17 cellular contexts compared by ENCODE assay signal in genomic region chr2:133139847-133140533, GRCh38.
A peak's percentile ranks its signal among the peaks of the same experiment; 100 is the strongest.
DNase-seq lines count a peak whose midpoint lies in the region; ATAC-seq, FAIRE-seq and TF ChIP-seq lines count a peak whose summit lies in the region.
"Had no signal": no experiment of that assay in that cellular context is flagged by ENCODE, and none has a peak within 500 bp of the region (broad histone marks: within the 10 kb centered on the region; RNA-seq: fewer than 3 reads in every experiment).

No MANE protein-coding gene starts in this region.

- 35% methylated on average over 4 of the region's 4 CpGs for WGBS in A549 (ENCODE audit: missing lambda C conversion rate)

- H3K9me3 Mint-ChIP-seq in MCF 10A (ENCODE audit: unreplicated experiment): peaks cover 22% of the 10 kb centered on the region

- no peak for TF ChIP-seq EP300 in A549 (IDR thresholded peaks at IDR 0.05)

- TF ChIP-seq RAD21 in A549 (conservative IDR thresholded peaks at IDR 0.05 in 1 of 2, IDR thresholded peaks at IDR 0.05 in 1 of 2): no peak

- no peaks in the 10 kb centered on the region for H3K4me1 Mint-ChIP-seq in MCF 10A (ENCODE audit: insufficient read depth, unreplicated experiment)
- H3K4me1 Mint-ChIP-seq: CD8-positive, alpha-beta memory T cell; T-helper 17 cell had no signal

- H3K4me2 ChIP-seq in A549: peak overlapping the region; percentile 65

- no peak for TF ChIP-seq CTCF in A549 (IDR thresholded peaks at IDR 0.05)
- TF ChIP-seq CTCF in MCF 10A (IDR thresholded peaks at IDR 0.05; ENCODE audit: unreplicated experiment): no peak
- TF ChIP-seq CTCF in foreskin keratinocyte (conservative IDR thresholded peaks at IDR 0.05): no peak

- TF ChIP-seq POLR2A in A549 (IDR thresholded peaks at IDR 0.05; ENCODE audit: low read length): no peak

- ATAC-seq in A549: no peak
- peak; percentile 46 for ATAC-seq in GM21423 (IDR thresholded peaks at IDR 0.05; ENCODE audit: unreplicated experiment)
- no peak for ATAC-seq in foreskin keratinocyte
- ATAC-seq: T-helper 17 cell had no signal

- DNase-seq in A549 (ENCODE audit: low read depth in 1 of 2, low spot score in 1 of 2) (no peak), RPMI7951 (ENCODE audit: low read depth) (peak; percentile 13), iPS-NIHi11 (ENCODE audit: low spot score) (peak; percentile 38), MCF 10A (ENCODE audit: unreplicated experiment) (no peak), foreskin keratinocyte (no peak), HTR-8/SVneo (ENCODE audit: insufficient read length, low spot score) (no peak)
- DNase-seq in activated CD8-positive, alpha-beta memory T cell treated with anti-CD3 and anti-CD28 coated beads for 24 hours: no peak
- DNase-seq: activated T-cell treated with anti-CD3 and anti-CD28 coated beads, Interleukin-2, amount 50 U/mL, for 1 hour; CD8-positive, alpha-beta memory T cell; esophagus squamous epithelium; NCI-H226; ovary; spleen; T-helper 17 cell had no signal

- FAIRE-seq in A549 (lab: Jason Lieb, UNC) (no peak), HTR-8/SVneo (lab: Jason Lieb, UNC) (no peak)

- POLR2A ChIA-PET in A549 (lab: Yijun Ruan, JAX) (no interaction called here), MCF 10A (lab: Yijun Ruan, JAX) (no interaction called here)

- H3K27ac ChIP-seq in A549 (no peak overlapping the region), foreskin keratinocyte (no peak overlapping the region)
- H3K27ac ChIP-seq: coronary artery, ovary, suprapubic skin had no signal

- H3K9me3 ChIP-seq in A549: no peaks in the 10 kb centered on the region
- H3K9me3 ChIP-seq: esophagus squamous epithelium, ovary, spleen, suprapubic skin had no signal

- intact Hi-C loops in MCF 10A (cut with micrococcal nuclease): no loop called here

- no peak overlapping the region for H3K4me3 ChIP-seq in A549
- H3K4me3 ChIP-seq: coronary artery, esophagus squamous epithelium, ovary, spleen, suprapubic skin had no signal

- BruUV-seq in MCF 10A (replicated peaks; lab: Mats Ljungman, UMichigan): no TSS peak

- H3K4me1 ChIP-seq in A549: peaks cover 7% of the 10 kb centered on the region; the same call in 1 of the 3 replicates
- H3K4me1 ChIP-seq in foreskin keratinocyte: peaks cover 6% of the 10 kb centered on the region
- H3K4me1 ChIP-seq: spleen, suprapubic skin had no signal

- no peak overlapping the region for H3K27ac Mint-ChIP-seq in MCF 10A (ENCODE audit: low read depth, unreplicated experiment)
- H3K27ac Mint-ChIP-seq: CD8-positive, alpha-beta memory T cell; T-helper 17 cell had no signal

- no peak overlapping the region for H3K4me3 Mint-ChIP-seq in MCF 10A (ENCODE audit: unreplicated experiment)
- H3K4me3 Mint-ChIP-seq: CD8-positive, alpha-beta memory T cell; T-helper 17 cell had no signal

- CTCF ChIA-PET in A549 (lab: Yijun Ruan, JAX) (no interaction called here), MCF 10A (lab: Yijun Ruan, JAX) (interaction anchor here (0.6 kb wide), 1 partner anchor 1417 kb away, joined by 3 read pairs; no protein-coding TSS in a partner anchor)

- no peaks in the 10 kb centered on the region for H3K27me3 ChIP-seq in foreskin keratinocyte
- H3K27me3 ChIP-seq: esophagus squamous epithelium, ovary, spleen, suprapubic skin had no signal

- no peaks in the 10 kb centered on the region for H3K36me3 Mint-ChIP-seq in MCF 10A (ENCODE audit: insufficient read depth, unreplicated experiment)
- H3K36me3 Mint-ChIP-seq: CD8-positive, alpha-beta memory T cell had no signal

- H3K27me3 Mint-ChIP-seq in MCF 10A (ENCODE audit: insufficient read depth, unreplicated experiment): no peaks in the 10 kb centered on the region
- H3K27me3 Mint-ChIP-seq: CD8-positive, alpha-beta memory T cell; T-helper 17 cell had no signal

TF ChIP-seq in A549, 52 proteins besides CTCF, POLR2A, EP300 and RAD21:
- no peak for TF ChIP-seq FOSL2 (IDR thresholded peaks at IDR 0.05)
- TF ChIP-seq FOSL2 (CRISPR knock-in tag; IDR thresholded peaks at IDR 0.05): peak; percentile 24; the same call in 1 of the 2 replicates
- no peak for TF ChIP-seq REST (IDR thresholded peaks at IDR 0.05)
- TF ChIP-seq SMC3 (IDR thresholded peaks at IDR 0.05): no peak
- TF ChIP-seq EHF (CRISPR knock-in tag; IDR thresholded peaks at IDR 0.05): no peak
- TF ChIP-seq MAFK (IDR thresholded peaks at IDR 0.05; ENCODE audit: partially characterized antibody): no peak
- no peak for TF ChIP-seq BCL3 (IDR thresholded peaks at IDR 0.05)
- no peak for TF ChIP-seq FOSB (CRISPR knock-in tag; IDR thresholded peaks at IDR 0.05)

Comparison
In these comparisons a context has a peak if more than half of its experiments do, and no peak if none do; other contexts are left out.
1. DNase-seq: peak in RPMI7951 (single experiment) and iPS-NIHi11 (single experiment); none in A549 (0 of 2), activated CD8-positive, alpha-beta memory T cell treated with anti-CD3 and anti-CD28 coated beads for 24 hours (single experiment), MCF 10A (single experiment), foreskin keratinocyte (0 of 2) and HTR-8/SVneo (single experiment).